23 cellular contexts compared by ENCODE assay signal in the genomic region with DNA sequence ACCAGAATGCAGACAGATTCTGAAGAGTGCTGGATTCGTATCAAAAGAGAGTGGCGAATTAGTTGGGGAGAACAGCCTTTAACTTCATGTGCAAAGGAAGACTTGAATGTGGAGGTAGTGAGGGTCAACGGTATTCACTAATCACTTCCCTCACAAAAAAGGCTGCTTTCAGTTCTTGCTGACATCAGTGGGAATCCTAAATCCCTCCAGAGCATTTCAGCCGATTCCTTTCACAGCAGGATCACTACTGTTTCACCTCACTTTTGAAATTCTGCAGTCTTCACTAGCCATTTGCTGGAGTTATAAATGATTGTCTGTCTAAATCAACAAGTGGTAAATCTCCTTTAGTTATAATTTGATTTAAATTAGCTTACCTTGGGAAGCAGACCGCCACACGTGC.
"Had no signal": no experiment of that assay in that cellular context is flagged by ENCODE, and none has a peak within 500 bp of the region (broad histone marks: within the 10 kb centered on the region; RNA-seq: fewer than 3 reads in every experiment).

No MANE protein-coding gene starts in this region.

- ATAC-seq: esophagus mucosa; gastrocnemius medialis; heart right ventricle; left colon; left ventricle myocardium superior; sciatic nerve; stimulated activated naive CD8-positive, alpha-beta T cell treated with anti-CD3 and anti-CD28 coated beads, Interleukin-15, amount 100 ng/mL, for 72 hours; upper lobe of right lung had no signal

- H3K27me3 ChIP-seq: dorsolateral prefrontal cortex, gastrocnemius medialis, testis, tibial nerve, upper lobe of right lung had no signal

- DNase-seq: cortex of kidney; dorsolateral prefrontal cortex; effector memory CD4-positive, alpha-beta T cell; gastrocnemius medialis; heart right ventricle; hypothalamus; immature natural killer cell; left colon; left ventricle myocardium superior; mesenchymal stem cell; naive B cell; nephron progenitor cell; posterior cingulate gyrus; stimulated activated CD4-positive, alpha-beta T cell treated with anti-CD3 and anti-CD28 coated beads, Interleukin-2, amount 100 ng/mL, for 24 hours; stimulated activated CD4-positive, alpha-beta T cell treated with anti-CD3 and anti-CD28 coated beads, Interleukin-4, amount 100 ng/mL, for 4 hours; stimulated activated naive B cell treated with anti-CD40 and anti-IgM and Interleukin-4, amounts not matched to agents 10 μg/mL and 1 μg/mL and 100 μg/mL, for 72 hours; stimulated activated naive CD8-positive, alpha-beta T cell treated with anti-CD3 and anti-CD28 coated beads, Interleukin-15, amount 100 ng/mL, for 72 hours; testis; upper lobe of right lung had no signal

- H3K4me1 Mint-ChIP-seq: immature natural killer cell; naive B cell; stimulated activated naive B cell treated with anti-CD40 and anti-IgM and Interleukin-4, amounts not matched to agents 10 μg/mL and 1 μg/mL and 100 μg/mL, for 72 hours; stimulated activated naive CD8-positive, alpha-beta T cell treated with anti-CD3 and anti-CD28 coated beads, Interleukin-15, amount 100 ng/mL, for 72 hours had no signal

- H3K36me3 Mint-ChIP-seq: immature natural killer cell; naive B cell; stimulated activated naive B cell treated with anti-CD40 and anti-IgM and Interleukin-4, amounts not matched to agents 10 μg/mL and 1 μg/mL and 100 μg/mL, for 72 hours had no signal

- H3K27ac Mint-ChIP-seq: immature natural killer cell; naive B cell; nephron progenitor cell; stimulated activated naive B cell treated with anti-CD40 and anti-IgM and Interleukin-4, amounts not matched to agents 10 μg/mL and 1 μg/mL and 100 μg/mL, for 72 hours; stimulated activated naive CD8-positive, alpha-beta T cell treated with anti-CD3 and anti-CD28 coated beads, Interleukin-15, amount 100 ng/mL, for 72 hours had no signal

- H3K4me3 Mint-ChIP-seq: immature natural killer cell; naive B cell; nephron progenitor cell; stimulated activated naive B cell treated with anti-CD40 and anti-IgM and Interleukin-4, amounts not matched to agents 10 μg/mL and 1 μg/mL and 100 μg/mL, for 72 hours; stimulated activated naive CD8-positive, alpha-beta T cell treated with anti-CD3 and anti-CD28 coated beads, Interleukin-15, amount 100 ng/mL, for 72 hours had no signal

- H3K4me1 ChIP-seq: gastrocnemius medialis, testis had no signal

- H3K36me3 ChIP-seq: gastrocnemius medialis, heart right ventricle, tibial nerve, upper lobe of right lung had no signal

- H3K27me3 Mint-ChIP-seq: naive B cell; stimulated activated naive B cell treated with anti-CD40 and anti-IgM and Interleukin-4, amounts not matched to agents 10 μg/mL and 1 μg/mL and 100 μg/mL, for 72 hours; stimulated activated naive CD8-positive, alpha-beta T cell treated with anti-CD3 and anti-CD28 coated beads, Interleukin-15, amount 100 ng/mL, for 72 hours had no signal

- H3K9me3 ChIP-seq: gastrocnemius medialis, heart right ventricle, testis, tibial nerve, upper lobe of right lung had no signal

- H3K9me3 Mint-ChIP-seq: nephron progenitor cell had no signal

- H3K27ac ChIP-seq: dorsolateral prefrontal cortex, gastrocnemius medialis, heart right ventricle, testis, tibial nerve, upper lobe of right lung had no signal

- H3K4me3 ChIP-seq: dorsolateral prefrontal cortex, gastrocnemius medialis, heart right ventricle, lung, testis, tibial nerve, upper lobe of right lung had no signal
